Comparison of ENCODE assay signal across 1 cellular context in the genomic region with DNA sequence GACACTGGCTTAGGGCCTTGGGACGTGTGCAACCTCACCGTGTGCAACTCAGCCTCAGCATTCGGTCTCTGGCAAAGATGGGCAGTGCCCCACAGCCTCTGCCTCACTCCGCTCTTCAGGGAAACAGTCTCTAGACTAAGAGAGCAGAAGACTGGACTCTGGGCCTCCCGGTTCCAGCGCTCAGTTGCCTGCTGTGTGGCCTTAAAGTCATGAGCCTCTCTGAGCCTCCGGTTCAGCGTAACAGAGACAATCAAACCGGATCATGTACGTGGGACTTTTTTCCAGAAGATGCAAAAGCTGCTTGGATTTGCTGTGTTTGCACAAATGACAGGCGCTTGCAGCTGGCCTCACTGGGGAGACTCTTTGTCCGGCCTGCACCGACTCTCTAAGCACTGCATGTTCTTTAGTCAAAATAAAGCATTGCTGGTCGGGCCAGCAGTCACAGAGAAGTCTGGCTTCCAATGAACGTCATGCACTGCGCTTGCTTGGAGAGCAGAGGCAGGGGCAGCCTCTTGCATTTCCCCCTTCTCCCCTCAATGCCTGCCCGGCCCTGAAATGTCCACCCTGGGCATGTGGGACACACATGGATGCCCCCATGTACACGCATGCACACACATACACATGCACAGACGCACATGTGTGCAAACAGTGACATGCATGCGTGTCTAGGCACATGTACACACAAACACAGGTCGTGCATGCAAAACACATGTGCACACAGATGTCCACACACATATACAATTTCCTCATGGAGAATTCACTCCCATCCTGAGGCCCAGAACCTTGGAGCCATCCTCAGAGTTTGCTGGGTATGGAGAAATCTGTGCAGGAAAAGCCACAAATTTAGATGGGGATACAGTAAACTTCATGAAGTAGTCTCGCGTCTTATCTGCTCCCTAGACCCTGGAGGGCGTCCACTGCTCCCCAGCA.
TF ChIP-seq lines count a peak whose summit lies in the region.

No MANE protein-coding gene starts in this region.

TF ChIP-seq in HepG2, 621 proteins besides CTCF, POLR2A, EP300 and RAD21 (continued from another document and continues in another):
- TF ChIP-seq, protein P1, sequence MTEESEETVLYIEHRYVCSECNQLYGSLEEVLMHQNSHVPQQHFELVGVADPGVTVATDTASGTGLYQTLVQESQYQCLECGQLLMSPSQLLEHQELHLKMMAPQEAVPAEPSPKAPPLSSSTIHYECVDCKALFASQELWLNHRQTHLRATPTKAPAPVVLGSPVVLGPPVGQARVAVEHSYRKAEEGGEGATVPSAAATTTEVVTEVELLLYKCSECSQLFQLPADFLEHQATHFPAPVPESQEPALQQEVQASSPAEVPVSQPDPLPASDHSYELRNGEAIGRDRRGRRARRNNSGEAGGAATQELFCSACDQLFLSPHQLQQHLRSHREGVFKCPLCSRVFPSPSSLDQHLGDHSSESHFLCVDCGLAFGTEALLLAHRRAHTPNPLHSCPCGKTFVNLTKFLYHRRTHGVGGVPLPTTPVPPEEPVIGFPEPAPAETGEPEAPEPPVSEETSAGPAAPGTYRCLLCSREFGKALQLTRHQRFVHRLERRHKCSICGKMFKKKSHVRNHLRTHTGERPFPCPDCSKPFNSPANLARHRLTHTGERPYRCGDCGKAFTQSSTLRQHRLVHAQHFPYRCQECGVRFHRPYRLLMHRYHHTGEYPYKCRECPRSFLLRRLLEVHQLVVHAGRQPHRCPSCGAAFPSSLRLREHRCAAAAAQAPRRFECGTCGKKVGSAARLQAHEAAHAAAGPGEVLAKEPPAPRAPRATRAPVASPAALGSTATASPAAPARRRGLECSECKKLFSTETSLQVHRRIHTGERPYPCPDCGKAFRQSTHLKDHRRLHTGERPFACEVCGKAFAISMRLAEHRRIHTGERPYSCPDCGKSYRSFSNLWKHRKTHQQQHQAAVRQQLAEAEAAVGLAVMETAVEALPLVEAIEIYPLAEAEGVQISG (CRISPR knock-in tag; IDR thresholded peaks at IDR 0.05) = peak; percentile 26; the same call in 1 of the 2 replicates
- TF ChIP-seq ZNF550 (CRISPR knock-in tag; IDR thresholded peaks at IDR 0.05; ENCODE audit: borderline replicate concordance) = no peak
- TF ChIP-seq ZFY (CRISPR knock-in tag; IDR thresholded peaks at IDR 0.05) = no peak; the same call in 1 of the 2 replicates
- TF ChIP-seq, protein P2, sequence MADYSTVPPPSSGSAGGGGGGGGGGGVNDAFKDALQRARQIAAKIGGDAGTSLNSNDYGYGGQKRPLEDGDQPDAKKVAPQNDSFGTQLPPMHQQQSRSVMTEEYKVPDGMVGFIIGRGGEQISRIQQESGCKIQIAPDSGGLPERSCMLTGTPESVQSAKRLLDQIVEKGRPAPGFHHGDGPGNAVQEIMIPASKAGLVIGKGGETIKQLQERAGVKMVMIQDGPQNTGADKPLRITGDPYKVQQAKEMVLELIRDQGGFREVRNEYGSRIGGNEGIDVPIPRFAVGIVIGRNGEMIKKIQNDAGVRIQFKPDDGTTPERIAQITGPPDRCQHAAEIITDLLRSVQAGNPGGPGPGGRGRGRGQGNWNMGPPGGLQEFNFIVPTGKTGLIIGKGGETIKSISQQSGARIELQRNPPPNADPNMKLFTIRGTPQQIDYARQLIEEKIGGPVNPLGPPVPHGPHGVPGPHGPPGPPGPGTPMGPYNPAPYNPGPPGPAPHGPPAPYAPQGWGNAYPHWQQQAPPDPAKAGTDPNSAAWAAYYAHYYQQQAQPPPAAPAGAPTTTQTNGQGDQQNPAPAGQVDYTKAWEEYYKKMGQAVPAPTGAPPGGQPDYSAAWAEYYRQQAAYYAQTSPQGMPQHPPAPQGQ (CRISPR knock-in tag; IDR thresholded peaks at IDR 0.05; ENCODE audit: borderline replicate concordance) = no peak
- no peak for TF ChIP-seq NFYC (CRISPR knock-in tag; IDR thresholded peaks at IDR 0.05)
- no peak for TF ChIP-seq CENPX (CRISPR knock-in tag; IDR thresholded peaks at IDR 0.05)
- TF ChIP-seq ZFYVE20 (CRISPR knock-in tag; IDR thresholded peaks at IDR 0.05; ENCODE audit: borderline replicate concordance, low read depth) = no peak
- 0 out of 2 replicates have a peak, but pooled peaks have one; percentile 18 for TF ChIP-seq ZBTB38 (CRISPR knock-in tag; IDR thresholded peaks at IDR 0.05)
- TF ChIP-seq, protein P3, sequence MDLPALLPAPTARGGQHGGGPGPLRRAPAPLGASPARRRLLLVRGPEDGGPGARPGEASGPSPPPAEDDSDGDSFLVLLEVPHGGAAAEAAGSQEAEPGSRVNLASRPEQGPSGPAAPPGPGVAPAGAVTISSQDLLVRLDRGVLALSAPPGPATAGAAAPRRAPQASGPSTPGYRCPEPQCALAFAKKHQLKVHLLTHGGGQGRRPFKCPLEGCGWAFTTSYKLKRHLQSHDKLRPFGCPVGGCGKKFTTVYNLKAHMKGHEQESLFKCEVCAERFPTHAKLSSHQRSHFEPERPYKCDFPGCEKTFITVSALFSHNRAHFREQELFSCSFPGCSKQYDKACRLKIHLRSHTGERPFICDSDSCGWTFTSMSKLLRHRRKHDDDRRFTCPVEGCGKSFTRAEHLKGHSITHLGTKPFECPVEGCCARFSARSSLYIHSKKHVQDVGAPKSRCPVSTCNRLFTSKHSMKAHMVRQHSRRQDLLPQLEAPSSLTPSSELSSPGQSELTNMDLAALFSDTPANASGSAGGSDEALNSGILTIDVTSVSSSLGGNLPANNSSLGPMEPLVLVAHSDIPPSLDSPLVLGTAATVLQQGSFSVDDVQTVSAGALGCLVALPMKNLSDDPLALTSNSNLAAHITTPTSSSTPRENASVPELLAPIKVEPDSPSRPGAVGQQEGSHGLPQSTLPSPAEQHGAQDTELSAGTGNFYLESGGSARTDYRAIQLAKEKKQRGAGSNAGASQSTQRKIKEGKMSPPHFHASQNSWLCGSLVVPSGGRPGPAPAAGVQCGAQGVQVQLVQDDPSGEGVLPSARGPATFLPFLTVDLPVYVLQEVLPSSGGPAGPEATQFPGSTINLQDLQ (CRISPR knock-in tag; IDR thresholded peaks at IDR 0.05) = no peak
- TF ChIP-seq, protein P4, sequence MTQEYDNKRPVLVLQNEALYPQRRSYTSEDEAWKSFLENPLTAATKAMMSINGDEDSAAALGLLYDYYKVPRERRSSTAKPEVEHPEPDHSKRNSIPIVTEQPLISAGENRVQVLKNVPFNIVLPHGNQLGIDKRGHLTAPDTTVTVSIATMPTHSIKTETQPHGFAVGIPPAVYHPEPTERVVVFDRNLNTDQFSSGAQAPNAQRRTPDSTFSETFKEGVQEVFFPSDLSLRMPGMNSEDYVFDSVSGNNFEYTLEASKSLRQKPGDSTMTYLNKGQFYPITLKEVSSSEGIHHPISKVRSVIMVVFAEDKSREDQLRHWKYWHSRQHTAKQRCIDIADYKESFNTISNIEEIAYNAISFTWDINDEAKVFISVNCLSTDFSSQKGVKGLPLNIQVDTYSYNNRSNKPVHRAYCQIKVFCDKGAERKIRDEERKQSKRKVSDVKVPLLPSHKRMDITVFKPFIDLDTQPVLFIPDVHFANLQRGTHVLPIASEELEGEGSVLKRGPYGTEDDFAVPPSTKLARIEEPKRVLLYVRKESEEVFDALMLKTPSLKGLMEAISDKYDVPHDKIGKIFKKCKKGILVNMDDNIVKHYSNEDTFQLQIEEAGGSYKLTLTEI (CRISPR knock-in tag; conservative IDR thresholded peaks at IDR 0.05) = no peak
- TF ChIP-seq ZNF792 (CRISPR knock-in tag; IDR thresholded peaks at IDR 0.05) = no peak
- TF ChIP-seq ZNF564 (CRISPR knock-in tag; IDR thresholded peaks at IDR 0.05) = no peak
- TF ChIP-seq ZNF546 (CRISPR knock-in tag; conservative IDR thresholded peaks at IDR 0.05) = no peak
- no peak for TF ChIP-seq FOXO1 (CRISPR knock-in tag; IDR thresholded peaks at IDR 0.05)
- TF ChIP-seq ZNF510 (CRISPR knock-in tag; IDR thresholded peaks at IDR 0.05; ENCODE audit: low read depth) = no peak
- TF ChIP-seq, protein P5, sequence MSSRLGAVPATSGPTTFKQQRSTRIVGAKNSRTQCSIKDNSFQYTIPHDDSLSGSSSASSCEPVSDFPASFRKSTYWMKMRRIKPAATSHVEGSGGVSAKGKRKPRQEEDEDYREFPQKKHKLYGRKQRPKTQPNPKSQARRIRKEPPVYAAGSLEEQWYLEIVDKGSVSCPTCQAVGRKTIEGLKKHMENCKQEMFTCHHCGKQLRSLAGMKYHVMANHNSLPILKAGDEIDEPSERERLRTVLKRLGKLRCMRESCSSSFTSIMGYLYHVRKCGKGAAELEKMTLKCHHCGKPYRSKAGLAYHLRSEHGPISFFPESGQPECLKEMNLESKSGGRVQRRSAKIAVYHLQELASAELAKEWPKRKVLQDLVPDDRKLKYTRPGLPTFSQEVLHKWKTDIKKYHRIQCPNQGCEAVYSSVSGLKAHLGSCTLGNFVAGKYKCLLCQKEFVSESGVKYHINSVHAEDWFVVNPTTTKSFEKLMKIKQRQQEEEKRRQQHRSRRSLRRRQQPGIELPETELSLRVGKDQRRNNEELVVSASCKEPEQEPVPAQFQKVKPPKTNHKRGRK (CRISPR knock-in tag; IDR thresholded peaks at IDR 0.05) = no peak
- no peak for TF ChIP-seq GATA4 (IDR thresholded peaks at IDR 0.05; ENCODE audit: borderline replicate concordance, low read depth)
- TF ChIP-seq, protein P6, sequence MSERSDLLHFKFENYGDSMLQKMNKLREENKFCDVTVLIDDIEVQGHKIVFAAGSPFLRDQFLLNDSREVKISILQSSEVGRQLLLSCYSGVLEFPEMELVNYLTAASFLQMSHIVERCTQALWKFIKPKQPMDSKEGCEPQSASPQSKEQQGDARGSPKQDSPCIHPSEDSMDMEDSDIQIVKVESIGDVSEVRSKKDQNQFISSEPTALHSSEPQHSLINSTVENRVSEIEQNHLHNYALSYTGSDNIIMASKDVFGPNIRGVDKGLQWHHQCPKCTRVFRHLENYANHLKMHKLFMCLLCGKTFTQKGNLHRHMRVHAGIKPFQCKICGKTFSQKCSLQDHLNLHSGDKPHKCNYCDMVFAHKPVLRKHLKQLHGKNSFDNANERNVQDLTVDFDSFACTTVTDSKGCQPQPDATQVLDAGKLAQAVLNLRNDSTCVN (CRISPR knock-in tag; IDR thresholded peaks at IDR 0.05; ENCODE audit: borderline replicate concordance) = no peak
- TF ChIP-seq ZFP90 (CRISPR knock-in tag; IDR thresholded peaks at IDR 0.05; ENCODE audit: borderline replicate concordance) = no peak
- TF ChIP-seq MTF2 (CRISPR knock-in tag; IDR thresholded peaks at IDR 0.05; ENCODE audit: borderline replicate concordance) = no peak
- TF ChIP-seq, protein P7, sequence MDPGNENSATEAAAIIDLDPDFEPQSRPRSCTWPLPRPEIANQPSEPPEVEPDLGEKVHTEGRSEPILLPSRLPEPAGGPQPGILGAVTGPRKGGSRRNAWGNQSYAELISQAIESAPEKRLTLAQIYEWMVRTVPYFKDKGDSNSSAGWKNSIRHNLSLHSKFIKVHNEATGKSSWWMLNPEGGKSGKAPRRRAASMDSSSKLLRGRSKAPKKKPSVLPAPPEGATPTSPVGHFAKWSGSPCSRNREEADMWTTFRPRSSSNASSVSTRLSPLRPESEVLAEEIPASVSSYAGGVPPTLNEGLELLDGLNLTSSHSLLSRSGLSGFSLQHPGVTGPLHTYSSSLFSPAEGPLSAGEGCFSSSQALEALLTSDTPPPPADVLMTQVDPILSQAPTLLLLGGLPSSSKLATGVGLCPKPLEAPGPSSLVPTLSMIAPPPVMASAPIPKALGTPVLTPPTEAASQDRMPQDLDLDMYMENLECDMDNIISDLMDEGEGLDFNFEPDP (CRISPR knock-in tag; conservative IDR thresholded peaks at IDR 0.05) = no peak
- TF ChIP-seq, protein P8, sequence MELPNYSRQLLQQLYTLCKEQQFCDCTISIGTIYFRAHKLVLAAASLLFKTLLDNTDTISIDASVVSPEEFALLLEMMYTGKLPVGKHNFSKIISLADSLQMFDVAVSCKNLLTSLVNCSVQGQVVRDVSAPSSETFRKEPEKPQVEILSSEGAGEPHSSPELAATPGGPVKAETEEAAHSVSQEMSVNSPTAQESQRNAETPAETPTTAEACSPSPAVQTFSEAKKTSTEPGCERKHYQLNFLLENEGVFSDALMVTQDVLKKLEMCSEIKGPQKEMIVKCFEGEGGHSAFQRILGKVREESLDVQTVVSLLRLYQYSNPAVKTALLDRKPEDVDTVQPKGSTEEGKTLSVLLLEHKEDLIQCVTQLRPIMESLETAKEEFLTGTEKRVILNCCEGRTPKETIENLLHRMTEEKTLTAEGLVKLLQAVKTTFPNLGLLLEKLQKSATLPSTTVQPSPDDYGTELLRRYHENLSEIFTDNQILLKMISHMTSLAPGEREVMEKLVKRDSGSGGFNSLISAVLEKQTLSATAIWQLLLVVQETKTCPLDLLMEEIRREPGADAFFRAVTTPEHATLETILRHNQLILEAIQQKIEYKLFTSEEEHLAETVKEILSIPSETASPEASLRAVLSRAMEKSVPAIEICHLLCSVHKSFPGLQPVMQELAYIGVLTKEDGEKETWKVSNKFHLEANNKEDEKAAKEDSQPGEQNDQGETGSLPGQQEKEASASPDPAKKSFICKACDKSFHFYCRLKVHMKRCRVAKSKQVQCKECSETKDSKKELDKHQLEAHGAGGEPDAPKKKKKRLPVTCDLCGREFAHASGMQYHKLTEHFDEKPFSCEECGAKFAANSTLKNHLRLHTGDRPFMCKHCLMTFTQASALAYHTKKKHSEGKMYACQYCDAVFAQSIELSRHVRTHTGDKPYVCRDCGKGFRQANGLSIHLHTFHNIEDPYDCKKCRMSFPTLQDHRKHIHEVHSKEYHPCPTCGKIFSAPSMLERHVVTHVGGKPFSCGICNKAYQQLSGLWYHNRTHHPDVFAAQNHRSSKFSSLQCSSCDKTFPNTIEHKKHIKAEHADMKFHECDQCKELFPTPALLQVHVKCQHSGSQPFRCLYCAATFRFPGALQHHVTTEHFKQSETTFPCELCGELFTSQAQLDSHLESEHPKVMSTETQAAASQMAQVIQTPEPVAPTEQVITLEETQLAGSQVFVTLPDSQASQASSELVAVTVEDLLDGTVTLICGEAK (IDR thresholded peaks at IDR 0.05) = no peak
- TF ChIP-seq, protein P8 (CRISPR knock-in tag; IDR thresholded peaks at IDR 0.05) = no peak
- no peak for TF ChIP-seq TAF15 (IDR thresholded peaks at IDR 0.05; ENCODE audit: low read depth, low read length, poor library complexity, severe bottlenecking)
